In genomic region chr7:131302876-131303707, GRCh38 we compare ENCODE assay signal across 9 cellular contexts. TPM values are rescaled to one million over a fixed set of nuclear protein-coding genes. Genes with fewer than 3 reads are reported as not detected.
DNase-seq lines count a peak whose midpoint lies in the region; ATAC-seq, FAIRE-seq and TF ChIP-seq lines count a peak whose summit lies in the region.
"Had no signal": no experiment of that assay in that cellular context is flagged by ENCODE, and none has a peak within 500 bp of the region (broad histone marks: within the 10 kb centered on the region; RNA-seq: fewer than 3 reads in every experiment).

No MANE protein-coding gene starts in this region.

- H3K27ac ChIP-seq in GM12878 (ENCODE audit: control insufficient read depth, insufficient read depth) (no peak overlapping the region), SJCRH30 (no peak overlapping the region)
- H3K27ac ChIP-seq: SK-N-MC had no signal

- in situ Hi-C loops in GM12878 (cut with MboI) = no loop called here

- peak; percentile 81 for ATAC-seq in GM12878
- ATAC-seq in left lobe of liver = peak; percentile 93
- ATAC-seq in HG03432 (IDR thresholded peaks at IDR 0.05; ENCODE audit: unreplicated experiment) = no peak
- no peak for ATAC-seq in HG02678 (IDR thresholded peaks at IDR 0.05; ENCODE audit: unreplicated experiment)

- no peak overlapping the region for H3K4me2 ChIP-seq in GM12878 (ENCODE audit: control insufficient read depth, insufficient read depth)

- H4K20me1 ChIP-seq in GM12878 (ENCODE audit: control insufficient read depth, insufficient read depth) = no peaks in the 10 kb centered on the region

- CTCF ChIA-PET in GM12878 (lab: Yijun Ruan, JAX) = interaction anchor here (0.6 to 3.2 kb wide), 30 partner anchors 10 to 406 kb away, joined by 3 to 22 read pairs (median 4); no protein-coding TSS in a partner anchor

- H2AFZ ChIP-seq in GM12878 (ENCODE audit: control insufficient read depth, low read depth, low read length) = no peak overlapping the region

- no TSS peak for BruUV-seq in GM12878 (replicated peaks; lab: Mats Ljungman, UMichigan)

- H3K9me3 ChIP-seq in GM12878 (replicated peaks; ENCODE audit: control insufficient read depth, insufficient read depth, low read length) = no peaks in the 10 kb centered on the region; the same call in 2 of the 3 replicates
- no peaks in the 10 kb centered on the region; the same call in 1 of the 2 replicates for H3K9me3 ChIP-seq in SJCRH30 (replicated peaks)

- SMC1A ChIA-PET in GM12878 (lab: Charles Lee; ENCODE audit: uncharacterized antibody, unreplicated experiment) = interaction anchor here (0.7 to 3.3 kb wide), 20 partner anchors 12 to 403 kb away, joined by 3 to 15 read pairs (median 4); no protein-coding TSS in a partner anchor

- H3K4me3 ChIP-seq in GM12878 = no peak overlapping the region
- H3K4me3 ChIP-seq in SJCRH30 = no peak overlapping the region
- H3K4me3 ChIP-seq: SK-N-MC had no signal

- TF ChIP-seq EP300 in GM12878 (IDR thresholded peaks at IDR 0.05; ENCODE audit: borderline replicate concordance in 1 of 2, control insufficient read depth in 1 of 2, low read depth in 2 of 2, low read length in 2 of 2) = no peak

- no peak for TF ChIP-seq POLR2A in GM12878 (IDR thresholded peaks at IDR 0.05; ENCODE audit: low read depth, low read length)

- H3K9ac ChIP-seq in GM12878 (ENCODE audit: control insufficient read depth, insufficient read depth, low read length) = no peak overlapping the region

- POLR2A ChIA-PET in GM12878 (lab: Charles Lee) = no interaction called here

- DNase-seq in GM10266 (ENCODE audit: extremely low spot score) = no peak
- DNase-seq in NCI-H748 treated with DMSO at 0.1 percent for 48 hours (lab: John Stamatoyannopoulos, UW) = peak; percentile 8
- DNase-seq in GM12878 (ENCODE audit: low read depth, low spot score) = no peak
- peak; percentile 55 for DNase-seq in left lobe of liver (ENCODE audit: low spot score)
- DNase-seq in SJCRH30 = no peak
- no peak for DNase-seq in cerebellar nuclear complex (lab: John Stamatoyannopoulos, UW)

- RAD21 ChIA-PET in GM12878 (lab: Charles Lee; ENCODE audit: unreplicated experiment) = interaction anchor here (0.7 to 2.7 kb wide), 13 partner anchors 12 to 406 kb away, joined by 3 to 8 read pairs (median 4); no protein-coding TSS in a partner anchor

- WGBS in GM12878 (ENCODE audit: insufficient coverage, insufficient replicate concordance, low lambda C conversion rate, missing lambda C conversion rate) = 72% methylated on average over 8 of the region's 8 CpGs

- no peaks in the 10 kb centered on the region for H3K79me2 ChIP-seq in GM12878 (ENCODE audit: control insufficient read depth, insufficient read depth, low read length)

- H3K27me3 ChIP-seq in GM12878 (replicated peaks in 1 of 2; ENCODE audit: control insufficient read depth in 2 of 2, insufficient read depth in 2 of 2, low read length in 1 of 2) (no peaks in the 10 kb centered on the region; a peak in 1 of 4 replicates), SJCRH30 (no peaks in the 10 kb centered on the region)

- no peak for FAIRE-seq in GM12878 (lab: Jason Lieb, UNC)

- peak; percentile 66 for TF ChIP-seq CTCF in GM10266 (IDR thresholded peaks at IDR 0.05; ENCODE audit: control insufficient read depth, insufficient read depth, low read depth, missing control alignments)
- peak; percentile 59 to 68 (median 64); a peak in 5 of 6 replicates for TF ChIP-seq CTCF in GM12878 (IDR thresholded peaks at IDR 0.05 in 2 of 3, conservative IDR thresholded peaks at IDR 0.05 in 1 of 3; ENCODE audit: control insufficient read depth in 2 of 3, extremely low read depth in 1 of 3, insufficient read depth in 1 of 3, low read depth in 3 of 3, low read length in 3 of 3)

- intact Hi-C loops in GM12878 (cut with micrococcal nuclease; ENCODE audit: unreplicated experiment) = loop anchor here (1.0 kb wide), 1 partner anchor 234 kb away; no protein-coding TSS in a partner anchor

- H3K4me1 ChIP-seq in GM12878 (ENCODE audit: control insufficient read depth, insufficient read depth, low read length) = no peaks in the 10 kb centered on the region
- H3K4me1 ChIP-seq in SJCRH30 = peaks cover 6% of the 10 kb centered on the region

- peak; percentile 87 for TF ChIP-seq RAD21 in GM12878 (IDR thresholded peaks at IDR 0.05; ENCODE audit: insufficient read depth, low read depth, low read length)

- no peaks in the 10 kb centered on the region for H3K36me3 ChIP-seq in GM12878 (ENCODE audit: control insufficient read depth in 2 of 2, insufficient read depth in 2 of 2, low read length in 1 of 2)
- H3K36me3 ChIP-seq in SJCRH30 = no peaks in the 10 kb centered on the region

TF ChIP-seq in GM12878, 131 proteins besides CTCF, POLR2A, EP300 and RAD21 (continues in another document):
- TF ChIP-seq IKZF1 (conservative IDR thresholded peaks at IDR 0.05) (0 out of 2 replicates have a peak, but pooled peaks have one; percentile 22), EGR1 (IDR thresholded peaks at IDR 0.05; ENCODE audit: borderline replicate concordance in 1 of 2, low read depth in 2 of 2, low read length in 2 of 2) (no peak), NR2C1 (IDR thresholded peaks at IDR 0.05) (no peak), SREBF1 (IDR thresholded peaks at IDR 0.05; ENCODE audit: low read length) (no peak), SUPT20H (IDR thresholded peaks at IDR 0.05; ENCODE audit: borderline replicate concordance, control insufficient read depth, low read depth, low read length) (no peak), YY1 (IDR thresholded peaks at IDR 0.05; ENCODE audit: low read depth, low read length) (peak; percentile 37; the same call in 1 of the 2 replicates), KDM1A (IDR thresholded peaks at IDR 0.05; ENCODE audit: borderline replicate concordance) (no peak), SIX5 (IDR thresholded peaks at IDR 0.05; ENCODE audit: low read depth, low read length, severe bottlenecking) (no peak), NFIC (IDR thresholded peaks at IDR 0.05; ENCODE audit: low read depth, low read length) (no peak), CREB1 (IDR thresholded peaks at IDR 0.05; ENCODE audit: low read depth) (no peak), ZSCAN29 (IDR thresholded peaks at IDR 0.05) (no peak), BRCA1 (IDR thresholded peaks at IDR 0.05; ENCODE audit: low read depth, low read length) (no peak)
- TF ChIP-seq, protein P1, sequence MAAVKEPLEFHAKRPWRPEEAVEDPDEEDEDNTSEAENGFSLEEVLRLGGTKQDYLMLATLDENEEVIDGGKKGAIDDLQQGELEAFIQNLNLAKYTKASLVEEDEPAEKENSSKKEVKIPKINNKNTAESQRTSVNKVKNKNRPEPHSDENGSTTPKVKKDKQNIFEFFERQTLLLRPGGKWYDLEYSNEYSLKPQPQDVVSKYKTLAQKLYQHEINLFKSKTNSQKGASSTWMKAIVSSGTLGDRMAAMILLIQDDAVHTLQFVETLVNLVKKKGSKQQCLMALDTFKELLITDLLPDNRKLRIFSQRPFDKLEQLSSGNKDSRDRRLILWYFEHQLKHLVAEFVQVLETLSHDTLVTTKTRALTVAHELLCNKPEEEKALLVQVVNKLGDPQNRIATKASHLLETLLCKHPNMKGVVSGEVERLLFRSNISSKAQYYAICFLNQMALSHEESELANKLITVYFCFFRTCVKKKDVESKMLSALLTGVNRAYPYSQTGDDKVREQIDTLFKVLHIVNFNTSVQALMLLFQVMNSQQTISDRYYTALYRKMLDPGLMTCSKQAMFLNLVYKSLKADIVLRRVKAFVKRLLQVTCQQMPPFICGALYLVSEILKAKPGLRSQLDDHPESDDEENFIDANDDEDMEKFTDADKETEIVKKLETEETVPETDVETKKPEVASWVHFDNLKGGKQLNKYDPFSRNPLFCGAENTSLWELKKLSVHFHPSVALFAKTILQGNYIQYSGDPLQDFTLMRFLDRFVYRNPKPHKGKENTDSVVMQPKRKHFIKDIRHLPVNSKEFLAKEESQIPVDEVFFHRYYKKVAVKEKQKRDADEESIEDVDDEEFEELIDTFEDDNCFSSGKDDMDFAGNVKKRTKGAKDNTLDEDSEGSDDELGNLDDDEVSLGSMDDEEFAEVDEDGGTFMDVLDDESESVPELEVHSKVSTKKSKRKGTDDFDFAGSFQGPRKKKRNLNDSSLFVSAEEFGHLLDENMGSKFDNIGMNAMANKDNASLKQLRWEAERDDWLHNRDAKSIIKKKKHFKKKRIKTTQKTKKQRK (IDR thresholded peaks at IDR 0.05; ENCODE audit: low read depth, low read length) = no peak
- TF ChIP-seq, protein P2, sequence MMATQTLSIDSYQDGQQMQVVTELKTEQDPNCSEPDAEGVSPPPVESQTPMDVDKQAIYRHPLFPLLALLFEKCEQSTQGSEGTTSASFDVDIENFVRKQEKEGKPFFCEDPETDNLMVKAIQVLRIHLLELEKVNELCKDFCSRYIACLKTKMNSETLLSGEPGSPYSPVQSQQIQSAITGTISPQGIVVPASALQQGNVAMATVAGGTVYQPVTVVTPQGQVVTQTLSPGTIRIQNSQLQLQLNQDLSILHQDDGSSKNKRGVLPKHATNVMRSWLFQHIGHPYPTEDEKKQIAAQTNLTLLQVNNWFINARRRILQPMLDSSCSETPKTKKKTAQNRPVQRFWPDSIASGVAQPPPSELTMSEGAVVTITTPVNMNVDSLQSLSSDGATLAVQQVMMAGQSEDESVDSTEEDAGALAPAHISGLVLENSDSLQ (IDR thresholded peaks at IDR 0.05) = no peak

RNA-seq across cellular contexts. Expression of gene MKLN1, which starts 24.6 kb away (rescaled TPM):
- 203 and 221 TPM in 2 replicates for total RNA-seq in GM12878 (2013; cell fraction: nucleolus; rRNA removed)
- total RNA-seq in GM12878 (2014; rRNA removed) (16.7 and 19.9 TPM in 2 replicates), GM12878 (2014; rRNA removed; fragmentation: Illumina TruSeq; extraction: Trizol) (26.7 and 30.3 TPM in 2 replicates), GM12878 (2021) (26.2 and 33.5 TPM in 2 replicates), left lobe of liver (27.9 TPM)
- polyA plus RNA-seq in GM12878 (2011; ENCODE audit: low read depth) = 9.1 TPM
- polyA plus RNA-seq in GM12878 (2011; rRNA removed) (55.8 and 65.7 TPM in 2 replicates), GM12878 (2014; fragmentation: Illumina TruSeq; extraction: Trizol) (21.7 and 31.9 TPM in 2 replicates), GM12878 (2014; fragmentation: Nextera tagmentation; extraction: Ambion mirVana) (10 to 100 TPM; 16.4 to 31.8 TPM), GM12878 (2014; rRNA removed) (12.4 and 13.6 TPM in 2 replicates), GM12878 (2016; fragmentation: Nextera tagmentation; extraction: Ambion mirVana) (10 to 100 TPM; 37.4 to 39.1 TPM)
- polyA plus RNA-seq in GM12878 (2011; cell fraction: cytosol; rRNA removed) = 24.5 and 33.2 TPM in 2 replicates
- 35.8 and 46.4 TPM in 2 replicates for polyA plus RNA-seq in GM12878 (2011; cell fraction: nucleus; rRNA removed)
- 13.0 and 20.4 TPM in 2 replicates for polyA plus RNA-seq in GM12878 (2012)
- polyA minus RNA-seq in GM12878 (2011; rRNA and poly(A)+ RNA removed) = 133 and 162 TPM in 2 replicates
- 23.1 and 24.2 TPM in 2 replicates for polyA minus RNA-seq in GM12878 (2011; cell fraction: cytosol; rRNA and poly(A)+ RNA removed)
- polyA minus RNA-seq in GM12878 (2011; cell fraction: nucleus; rRNA and poly(A)+ RNA removed) = 57.9 and 94.6 TPM in 2 replicates
- total RNA-seq in SJCRH30 (2014; rRNA removed; shearing (Covaris generic)) = 48.5 and 57.9 TPM in 2 replicates

Comparison
In these comparisons a context has a peak if more than half of its experiments do, and no peak if none do; other contexts are left out.
1. DNase-seq: peak in NCI-H748 treated with DMSO at 0.1 percent for 48 hours (single experiment) and left lobe of liver (single experiment); none in GM10266 (single experiment), GM12878 (single experiment), SJCRH30 (0 of 2) and cerebellar nuclear complex (0 of 2).
2. ATAC-seq: peak in GM12878 (single experiment) and left lobe of liver (single experiment); none in HG03432 (single experiment) and HG02678 (single experiment).